In genomic region chr4:169485084-169485483, GRCh38 we compare ENCODE assay signal across 19 cellular contexts.
DNase-seq lines count a peak whose midpoint lies in the region; ATAC-seq and TF ChIP-seq lines count a peak whose summit lies in the region.
"Had no signal": no experiment of that assay in that cellular context is flagged by ENCODE, and none has a peak within 500 bp of the region (broad histone marks: within the 10 kb centered on the region; RNA-seq: fewer than 3 reads in every experiment).

No MANE protein-coding gene starts in this region.

- no peak for TF ChIP-seq CTCF in cardiac fibroblast (IDR thresholded peaks at IDR 0.05; ENCODE audit: low read depth, low read length)

- peaks cover 5% of the 10 kb centered on the region for H3K9me3 ChIP-seq in neuron (ENCODE audit: low read length)
- H3K9me3 ChIP-seq: mucosa of descending colon had no signal

- ATAC-seq in GM18867 (IDR thresholded peaks at IDR 0.05; ENCODE audit: unreplicated experiment) (no peak), GM19397 (IDR thresholded peaks at IDR 0.05; ENCODE audit: unreplicated experiment) (no peak)
- ATAC-seq: mucosa of descending colon had no signal

- H2AFZ ChIP-seq in ACC112 (ENCODE audit: low read length, unreplicated experiment) (peak overlapping the region; percentile 5), neuron (ENCODE audit: low read depth, low read length) (peak overlapping the region; percentile 74)
- H2AFZ ChIP-seq: GM23338 had no signal

- H3K4me3 ChIP-seq in ACC112 (ENCODE audit: low read depth, low read length) (no peak overlapping the region), cardiac fibroblast (replicated peaks in 1 of 2; ENCODE audit: low read depth in 2 of 2, low read length in 2 of 2) (no peak overlapping the region), neuron (ENCODE audit: low read length) (no peak overlapping the region)
- H3K4me3 ChIP-seq: BLaER1, GM23338, K562, mucosa of descending colon had no signal

- H3K79me2 ChIP-seq in ACC112 (ENCODE audit: control insufficient read depth, insufficient read depth, low read length, unreplicated experiment): no peaks in the 10 kb centered on the region

- H3K27me3 ChIP-seq in ACC112 (ENCODE audit: insufficient read depth, low read length) (no peaks in the 10 kb centered on the region), neuron (ENCODE audit: insufficient read depth, low read length) (no peaks in the 10 kb centered on the region)
- H3K27me3 ChIP-seq: BLaER1 had no signal

- peak overlapping the region; percentile 30 for H3K27ac ChIP-seq in ACC112 (ENCODE audit: low read depth, low read length)
- H3K27ac ChIP-seq: BLaER1, epithelial cell of prostate had no signal

- H3K36me3 ChIP-seq in ACC112 (ENCODE audit: insufficient read depth, low read length): 0 out of 2 replicates have a peak, but pooled peaks cover 6% of the 10 kb centered on the region
- H3K36me3 ChIP-seq in neuron (ENCODE audit: insufficient read depth, low read length): no peaks in the 10 kb centered on the region

- H3K4me1 ChIP-seq in ACC112 (ENCODE audit: control insufficient read depth, insufficient read depth, low read length, unreplicated experiment) (peaks cover 14% of the 10 kb centered on the region), neuron (ENCODE audit: insufficient read depth, low read length) (peaks cover 4% of the 10 kb centered on the region)
- H3K4me1 ChIP-seq: BLaER1 had no signal

- peak; percentile 10 for DNase-seq in HS-5 (ENCODE audit: low read depth)
- DNase-seq in cardiac fibroblast (ENCODE audit: low read depth in 2 of 2): peak; percentile 1 to 43
- DNase-seq in NCI-H446 (lab: John Stamatoyannopoulos, UW): no peak
- no peak for DNase-seq in NCI-H1417 (lab: John Stamatoyannopoulos, UW)
- DNase-seq: activated CD4-positive, alpha-beta T cell treated with anti-CD3 and anti-CD28 coated beads, Interleukin-2, amount 10 ng/mL, durations not matched to agents 24 days and 14 days; activated naive CD8-positive, alpha-beta T cell treated with anti-CD3 and anti-CD28 coated beads, Interleukin-2, amount 10 ng/mL, durations not matched to agents 7 days and 5 days; MM.1S; mucosa of descending colon; NCI-H1694 treated with DMSO at 0.1 percent for 48 hours; NCI-H774; Right ventricle myocardium superior had no signal

Comparison
In these comparisons a context has a peak if more than half of its experiments do, and no peak if none do; other contexts are left out.
1. DNase-seq: peak in HS-5 (single experiment) and cardiac fibroblast (2 of 2); none in NCI-H446 (0 of 2) and NCI-H1417 (0 of 3).